1 cellular context compared by ENCODE assay signal in genomic region chr4:48439988-48440387, GRCh38.
TF ChIP-seq lines count a peak whose summit lies in the region.

No MANE protein-coding gene starts in this region.

TF ChIP-seq in WTC11, 78 proteins besides CTCF, POLR2A, EP300 and RAD21 (continued from another document):
- TF ChIP-seq, protein P1, sequence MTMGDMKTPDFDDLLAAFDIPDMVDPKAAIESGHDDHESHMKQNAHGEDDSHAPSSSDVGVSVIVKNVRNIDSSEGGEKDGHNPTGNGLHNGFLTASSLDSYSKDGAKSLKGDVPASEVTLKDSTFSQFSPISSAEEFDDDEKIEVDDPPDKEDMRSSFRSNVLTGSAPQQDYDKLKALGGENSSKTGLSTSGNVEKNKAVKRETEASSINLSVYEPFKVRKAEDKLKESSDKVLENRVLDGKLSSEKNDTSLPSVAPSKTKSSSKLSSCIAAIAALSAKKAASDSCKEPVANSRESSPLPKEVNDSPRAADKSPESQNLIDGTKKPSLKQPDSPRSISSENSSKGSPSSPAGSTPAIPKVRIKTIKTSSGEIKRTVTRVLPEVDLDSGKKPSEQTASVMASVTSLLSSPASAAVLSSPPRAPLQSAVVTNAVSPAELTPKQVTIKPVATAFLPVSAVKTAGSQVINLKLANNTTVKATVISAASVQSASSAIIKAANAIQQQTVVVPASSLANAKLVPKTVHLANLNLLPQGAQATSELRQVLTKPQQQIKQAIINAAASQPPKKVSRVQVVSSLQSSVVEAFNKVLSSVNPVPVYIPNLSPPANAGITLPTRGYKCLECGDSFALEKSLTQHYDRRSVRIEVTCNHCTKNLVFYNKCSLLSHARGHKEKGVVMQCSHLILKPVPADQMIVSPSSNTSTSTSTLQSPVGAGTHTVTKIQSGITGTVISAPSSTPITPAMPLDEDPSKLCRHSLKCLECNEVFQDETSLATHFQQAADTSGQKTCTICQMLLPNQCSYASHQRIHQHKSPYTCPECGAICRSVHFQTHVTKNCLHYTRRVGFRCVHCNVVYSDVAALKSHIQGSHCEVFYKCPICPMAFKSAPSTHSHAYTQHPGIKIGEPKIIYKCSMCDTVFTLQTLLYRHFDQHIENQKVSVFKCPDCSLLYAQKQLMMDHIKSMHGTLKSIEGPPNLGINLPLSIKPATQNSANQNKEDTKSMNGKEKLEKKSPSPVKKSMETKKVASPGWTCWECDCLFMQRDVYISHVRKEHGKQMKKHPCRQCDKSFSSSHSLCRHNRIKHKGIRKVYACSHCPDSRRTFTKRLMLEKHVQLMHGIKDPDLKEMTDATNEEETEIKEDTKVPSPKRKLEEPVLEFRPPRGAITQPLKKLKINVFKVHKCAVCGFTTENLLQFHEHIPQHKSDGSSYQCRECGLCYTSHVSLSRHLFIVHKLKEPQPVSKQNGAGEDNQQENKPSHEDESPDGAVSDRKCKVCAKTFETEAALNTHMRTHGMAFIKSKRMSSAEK (CRISPR knock-in tag; IDR thresholded peaks at IDR 0.05; ENCODE audit: borderline replicate concordance), result no peak
- no peak for TF ChIP-seq MXD4 (CRISPR knock-in tag; IDR thresholded peaks at IDR 0.05; ENCODE audit: borderline replicate concordance)
- no peak for TF ChIP-seq JUN (CRISPR knock-in tag; IDR thresholded peaks at IDR 0.05)
- no peak for TF ChIP-seq ZNF423 (CRISPR knock-in tag; IDR thresholded peaks at IDR 0.05)
- TF ChIP-seq ATF3 (CRISPR knock-in tag; conservative IDR thresholded peaks at IDR 0.05), result no peak
- no peak for TF ChIP-seq SOX15 (CRISPR knock-in tag; IDR thresholded peaks at IDR 0.05)
- no peak for TF ChIP-seq CDX4 (CRISPR knock-in tag; IDR thresholded peaks at IDR 0.05; ENCODE audit: borderline replicate concordance)
- no peak for TF ChIP-seq CREM (CRISPR knock-in tag; IDR thresholded peaks at IDR 0.05)
- TF ChIP-seq, protein P2, sequence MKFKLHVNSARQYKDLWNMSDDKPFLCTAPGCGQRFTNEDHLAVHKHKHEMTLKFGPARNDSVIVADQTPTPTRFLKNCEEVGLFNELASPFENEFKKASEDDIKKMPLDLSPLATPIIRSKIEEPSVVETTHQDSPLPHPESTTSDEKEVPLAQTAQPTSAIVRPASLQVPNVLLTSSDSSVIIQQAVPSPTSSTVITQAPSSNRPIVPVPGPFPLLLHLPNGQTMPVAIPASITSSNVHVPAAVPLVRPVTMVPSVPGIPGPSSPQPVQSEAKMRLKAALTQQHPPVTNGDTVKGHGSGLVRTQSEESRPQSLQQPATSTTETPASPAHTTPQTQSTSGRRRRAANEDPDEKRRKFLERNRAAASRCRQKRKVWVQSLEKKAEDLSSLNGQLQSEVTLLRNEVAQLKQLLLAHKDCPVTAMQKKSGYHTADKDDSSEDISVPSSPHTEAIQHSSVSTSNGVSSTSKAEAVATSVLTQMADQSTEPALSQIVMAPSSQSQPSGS (CRISPR knock-in tag; IDR thresholded peaks at IDR 0.05; ENCODE audit: borderline replicate concordance, low read depth), result no peak
TF ChIP-seq in WTC11: peak in this region for 0.
